In genomic region chr2:3470166-3470651, GRCh38 we compare ENCODE assay signal across 10 cellular contexts. TPM values are rescaled to one million over a fixed set of nuclear protein-coding genes. Genes with fewer than 3 reads are reported as not detected.
DNase-seq lines count a peak whose midpoint lies in the region; ATAC-seq and TF ChIP-seq lines count a peak whose summit lies in the region.
"Had no signal": no experiment of that assay in that cellular context is flagged by ENCODE, and none has a peak within 500 bp of the region (broad histone marks: within the 10 kb centered on the region; RNA-seq: fewer than 3 reads in every experiment).

No MANE protein-coding gene starts in this region.

- CTCF ChIA-PET in AG04449 (lab: Yijun Ruan, JAX) (interaction anchor here (0.7 to 1.7 kb wide), 4 partner anchors 8 to 181 kb away, joined by 3 to 7 read pairs (median 4); no protein-coding TSS in a partner anchor), GM10248 (lab: Yijun Ruan, JAX) (interaction anchor here (1.2 to 1.5 kb wide), 4 partner anchors 8 to 46 kb away, joined by 3 to 7 read pairs (median 5); no protein-coding TSS in a partner anchor)

- 2 to 40% methylated on average over 1 to 3 of the region's 17 CpGs for WGBS in gastroesophageal sphincter (ENCODE audit: low coverage in 1 of 2), 2 donors
- no CpG with 5 or more reads among the region's 17 CpGs for WGBS in neuronal stem cell (ENCODE audit: extremely low coverage in 2 of 2, insufficient read length in 2 of 2, insufficient replicate concordance in 1 of 2), 2 donors

- no peak overlapping the region for H2BK5ac ChIP-seq in neuronal stem cell (ENCODE audit: low read length)

- H4K91ac ChIP-seq in neuronal stem cell (ENCODE audit: low read depth, low read length, poor library complexity): no peak overlapping the region

- H3K4ac ChIP-seq in neuronal stem cell (ENCODE audit: low read length): no peak overlapping the region

- POLR2A ChIA-PET in AG04449 (lab: Yijun Ruan, JAX): no interaction called here
- POLR2A ChIA-PET in GM10248 (lab: Yijun Ruan, JAX): no interaction called here

- peak overlapping the region; percentile 67 for H3K23ac ChIP-seq in neuronal stem cell (ENCODE audit: low read depth, low read length, poor library complexity)

- H3K4me1 ChIP-seq in gastroesophageal sphincter: peaks cover 0 to 40% (median 10%) of the 10 kb centered on the region in 3 donors
- H3K4me1 ChIP-seq in neuronal stem cell (ENCODE audit: control insufficient read depth in 2 of 2, insufficient read depth in 1 of 2, low read depth in 1 of 2, low read length in 2 of 2): peaks cover 0 to 3% of the 10 kb centered on the region in 2 donors
- H3K4me1 ChIP-seq: BE2C had no signal

- no peak for TF ChIP-seq CTCF in AG04449 (IDR thresholded peaks at IDR 0.05; ENCODE audit: insufficient read depth, low read length, missing control alignments)
- TF ChIP-seq CTCF in VCaP (conservative IDR thresholded peaks at IDR 0.05): no peak
- no peak for TF ChIP-seq CTCF in gastroesophageal sphincter (IDR thresholded peaks at IDR 0.05)
- no peak for TF ChIP-seq CTCF in GM10248 (IDR thresholded peaks at IDR 0.05; ENCODE audit: control extremely low read depth, extremely low read depth, low read depth, missing control alignments)

- H2AFZ ChIP-seq in neuronal stem cell (ENCODE audit: low read length): no peak overlapping the region

- H3K18ac ChIP-seq in neuronal stem cell (ENCODE audit: low read length): no peak overlapping the region

- H2BK120ac ChIP-seq in neuronal stem cell (ENCODE audit: low read depth, low read length): no peak overlapping the region

- peak; percentile 87 for TF ChIP-seq EP300 in gastroesophageal sphincter (IDR thresholded peaks at IDR 0.05)

- H3K9ac ChIP-seq in neuronal stem cell (ENCODE audit: low read depth, low read length, poor library complexity): peak overlapping the region; percentile 46

- no peaks in the 10 kb centered on the region for H3K9me3 ChIP-seq in gastroesophageal sphincter
- H3K9me3 ChIP-seq in neuronal stem cell (replicated peaks in 1 of 2; ENCODE audit: control insufficient read depth in 2 of 2, insufficient read depth in 1 of 2, low read depth in 1 of 2, low read length in 2 of 2): no peaks in the 10 kb centered on the region
- H3K9me3 ChIP-seq: BE2C had no signal

- ATAC-seq in gastroesophageal sphincter: peak; percentile 93
- no peak for ATAC-seq in GM19035 (IDR thresholded peaks at IDR 0.05; ENCODE audit: unreplicated experiment)

- no peaks in the 10 kb centered on the region for H3K79me1 ChIP-seq in neuronal stem cell (ENCODE audit: low read depth, low read length)

- H3K36me3 ChIP-seq in gastroesophageal sphincter (peaks cover 0 to 82% of the 10 kb centered on the region in 2 donors), neuronal stem cell (replicated peaks in 1 of 2; ENCODE audit: control insufficient read depth in 2 of 2, insufficient read depth in 2 of 2, low read length in 2 of 2) (peaks cover 15 to 89% of the 10 kb centered on the region in 2 donors)

- DNase-seq in AG04449 (ENCODE audit: low read depth, low spot score) (peak; percentile 62), neuronal stem cell (ENCODE audit: low spot score) (no peak), GM10248 (ENCODE audit: extremely low spot score) (no peak), DMS153 (lab: John Stamatoyannopoulos, UW) (no peak), DMS53 treated with DMSO at 0.1 percent for 48 hours (lab: John Stamatoyannopoulos, UW; ENCODE audit: unreplicated experiment) (no peak)
- DNase-seq: BE2C had no signal

- H3K27ac ChIP-seq in VCaP (peak overlapping the region; percentile 85), gastroesophageal sphincter (peak overlapping the region; percentile 85 to 89 (median 87)), neuronal stem cell (replicated peaks; ENCODE audit: low read length) (no peak overlapping the region)
- H3K27ac ChIP-seq: SK-N-MC had no signal

- no peak overlapping the region for H4K8ac ChIP-seq in neuronal stem cell (ENCODE audit: low read depth, low read length)

- H3K4me3 ChIP-seq in AG04449 (ENCODE audit: low read depth, low read length): no peak overlapping the region
- peak overlapping the region in 1 of 2 donors; percentile 6 for H3K4me3 ChIP-seq in gastroesophageal sphincter
- H3K4me3 ChIP-seq in neuronal stem cell (ENCODE audit: low read length in 2 of 2): no peak overlapping the region
- H3K4me3 ChIP-seq: SK-N-MC had no signal

- H2AK5ac ChIP-seq in neuronal stem cell (ENCODE audit: low read depth, low read length): no peak overlapping the region

- no peak overlapping the region for H3K14ac ChIP-seq in neuronal stem cell (ENCODE audit: low read length)

- no peak overlapping the region for H2BK12ac ChIP-seq in neuronal stem cell (ENCODE audit: low read length)

- no peak overlapping the region for H3K4me2 ChIP-seq in neuronal stem cell (ENCODE audit: insufficient read depth, low read length, poor library complexity, severe bottlenecking)

- peak in 1 of 2 donors; percentile 21 for TF ChIP-seq POLR2A in gastroesophageal sphincter (IDR thresholded peaks at IDR 0.05)

- H3K27me3 ChIP-seq in gastroesophageal sphincter: no peaks in the 10 kb centered on the region
- H3K27me3 ChIP-seq in neuronal stem cell (ENCODE audit: control insufficient read depth in 3 of 3, insufficient read depth in 3 of 3, low read depth in 1 of 3, low read length in 3 of 3): no peaks in the 10 kb centered on the region
- H3K27me3 ChIP-seq: BE2C had no signal

- H2BK15ac ChIP-seq in neuronal stem cell (ENCODE audit: low read length): no peak overlapping the region

RNA-seq across cellular contexts. Expression of gene ADI1, which starts 49.1 kb away (rescaled TPM):
- 100 to 1,000 TPM in 1 of 4 donors, 10 to 100 TPM in 3; 61.9 to 106 (median 82.9) TPM for total RNA-seq in gastroesophageal sphincter
- polyA plus RNA-seq in neuronal stem cell (2013, experiment 1 of 2): 23.7 TPM
- 23.8 TPM for polyA plus RNA-seq in neuronal stem cell (2013, experiment 2 of 2)
